Comparison of ENCODE assay signal across 8 cellular contexts in the genomic region with DNA sequence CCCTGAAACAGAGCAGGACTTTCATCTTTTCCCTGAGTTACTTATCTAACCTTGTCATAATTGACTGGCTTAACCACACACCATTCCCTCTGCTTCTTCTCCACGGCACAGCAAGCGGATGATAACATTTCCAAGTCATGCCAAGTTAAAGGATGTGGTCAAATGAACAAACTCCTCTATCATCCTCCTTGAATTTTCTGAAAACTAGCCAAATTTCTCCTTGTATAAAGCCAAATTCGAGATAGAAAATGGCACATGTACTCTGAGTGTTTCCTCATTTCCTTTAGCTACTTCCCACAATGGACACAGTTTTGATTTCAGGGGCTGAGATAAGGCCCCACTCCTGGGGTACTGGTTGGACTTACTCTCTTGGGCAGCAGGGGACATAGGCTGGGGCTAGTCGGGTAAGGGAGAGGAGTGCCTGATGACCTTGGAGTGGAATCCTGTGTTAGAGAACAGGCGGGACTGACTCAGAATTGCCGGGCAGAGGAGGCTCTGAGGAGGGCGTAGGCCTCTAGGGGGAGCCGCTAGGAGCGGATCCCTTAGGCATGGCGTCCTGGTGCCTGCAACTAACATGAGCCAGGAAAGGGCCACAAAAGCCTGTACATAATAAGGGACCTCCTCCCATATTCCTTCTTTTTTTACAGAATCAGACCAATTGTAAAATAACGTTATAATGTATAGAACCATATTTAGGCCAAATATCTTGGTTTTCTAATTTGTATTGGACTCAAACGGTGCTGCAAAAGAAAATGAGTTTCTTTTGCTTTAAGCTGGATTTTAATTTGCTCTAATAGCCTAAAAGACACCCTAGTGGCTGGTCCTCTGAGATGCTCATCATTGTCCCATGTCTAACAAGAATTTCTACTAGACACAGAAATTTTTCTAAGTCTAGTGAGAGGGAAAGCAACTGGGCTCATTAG. TPM values are rescaled to one million over a fixed set of nuclear protein-coding genes. Genes with fewer than 3 reads are reported as not detected.
DNase-seq lines count a peak whose midpoint lies in the region; ATAC-seq and TF ChIP-seq lines count a peak whose summit lies in the region.

No MANE protein-coding gene starts in this region.

- no peaks in the 10 kb centered on the region for H4K20me1 ChIP-seq in osteoblast (ENCODE audit: insufficient read depth, low read length)

- H2AFZ ChIP-seq in osteoblast (ENCODE audit: low read length): peak overlapping the region; percentile 88

- ATAC-seq in GM21526 (IDR thresholded peaks at IDR 0.05; ENCODE audit: low FRiP score, unreplicated experiment): no peak

- no peaks in the 10 kb centered on the region for H3K9me3 ChIP-seq in osteoblast (ENCODE audit: low read depth, low read length)

- H3K27me3 ChIP-seq in osteoblast (ENCODE audit: insufficient read depth, low read length): no peaks in the 10 kb centered on the region

- peak; percentile 14 for TF ChIP-seq CTCF in GM10266 (IDR thresholded peaks at IDR 0.05; ENCODE audit: control insufficient read depth, insufficient read depth, low read depth, missing control alignments)
- TF ChIP-seq CTCF in epithelial cell of esophagus (IDR thresholded peaks at IDR 0.05; ENCODE audit: insufficient read depth, low read depth, low read length, missing control alignments): peak; percentile 45
- peak; percentile 71 for TF ChIP-seq CTCF in osteoblast (IDR thresholded peaks at IDR 0.05; ENCODE audit: extremely low read depth, low read depth, low read length)

- peak overlapping the region; percentile 52 for H3K27ac ChIP-seq in osteoblast (ENCODE audit: low read depth, low read length)

- no peaks in the 10 kb centered on the region for H3K79me2 ChIP-seq in osteoblast (ENCODE audit: insufficient read depth, low read length)

- H3K4me3 ChIP-seq in epithelial cell of esophagus (ENCODE audit: low read length) (no peak overlapping the region), osteoblast (ENCODE audit: insufficient read depth, low read length) (peak overlapping the region; percentile 55)

- H3K4me1 ChIP-seq in osteoblast (ENCODE audit: insufficient read depth, low read length): peaks cover 10% of the 10 kb centered on the region

- no peak for DNase-seq in GM10266 (ENCODE audit: extremely low spot score)
- DNase-seq in NCI-H146 (lab: John Stamatoyannopoulos, UW): peak; percentile 60
- DNase-seq in epithelial cell of esophagus (ENCODE audit: low read depth): peak; percentile 37
- peak; percentile 96 for DNase-seq in osteoblast (ENCODE audit: insufficient read length, low spot score, missing footprints)
- DNase-seq in stimulated activated CD4-positive, alpha-beta T cell treated with anti-CD3 and anti-CD28 coated beads, Interleukin-4, amount 100 ng/mL, for 24 hours: no peak
- DNase-seq in NCI-H774 (lab: John Stamatoyannopoulos, UW): no peak
- DNase-seq in NOMO-1 treated with DMSO at 0.1 percent for 48 hours (lab: John Stamatoyannopoulos, UW; ENCODE audit: unreplicated experiment): no peak

- peak overlapping the region; percentile 84 for H3K4me2 ChIP-seq in osteoblast (ENCODE audit: insufficient read depth, low read length)

- no peaks in the 10 kb centered on the region for H3K36me3 ChIP-seq in osteoblast (ENCODE audit: insufficient read depth, low read length)

RNA-seq across cellular contexts. Expression of gene TMTC4, which starts 20.4 kb away (rescaled TPM):
- 8.7 and 17.1 TPM in 2 replicates for total RNA-seq in osteoblast

Comparison
In these comparisons a context has a peak if more than half of its experiments do, and no peak if none do; other contexts are left out.
1. DNase-seq: peak in NCI-H146 (single experiment), epithelial cell of esophagus (single experiment) and osteoblast (single experiment); none in GM10266 (single experiment), stimulated activated CD4-positive, alpha-beta T cell treated with anti-CD3 and anti-CD28 coated beads, Interleukin-4, amount 100 ng/mL, for 24 hours (single experiment), NCI-H774 (single experiment) and NOMO-1 treated with DMSO at 0.1 percent for 48 hours (single experiment).
2. CTCF ChIP-seq: peak in every context shown above with its lines; median percentile 71 in osteoblast; 45 in epithelial cell of esophagus; 14 in GM10266.